Comparison of ENCODE assay signal across 20 cellular contexts in the genomic region with DNA sequence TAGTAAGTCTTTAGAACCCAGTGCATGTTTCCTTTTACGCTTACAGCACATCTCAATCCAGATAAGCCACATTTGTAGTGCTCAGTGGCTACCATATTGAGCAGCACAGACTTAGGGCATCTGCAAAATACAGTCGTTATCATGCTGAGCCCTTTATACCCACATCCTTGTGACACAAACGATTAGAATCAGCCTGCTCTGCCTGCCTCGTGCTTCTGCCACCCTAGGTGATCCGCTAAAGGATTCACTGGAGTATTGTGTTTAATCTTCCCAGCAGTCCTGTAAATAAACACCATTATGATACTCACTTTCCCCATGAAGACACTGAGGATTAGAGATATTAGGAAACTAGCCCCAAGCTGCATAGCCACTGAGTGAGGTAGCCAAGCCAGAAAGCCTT. TPM values are rescaled to one million over a fixed set of nuclear protein-coding genes. Genes with fewer than 3 reads are reported as not detected.
"Had no signal": no experiment of that assay in that cellular context is flagged by ENCODE, and none has a peak within 500 bp of the region (broad histone marks: within the 10 kb centered on the region; RNA-seq: fewer than 3 reads in every experiment).

No MANE protein-coding gene starts in this region.

- H3K36me3 ChIP-seq: gastroesophageal sphincter, heart left ventricle, neutrophil, pancreas, thoracic aorta, upper lobe of right lung had no signal

- H3K4me3 ChIP-seq: coronary artery, gastroesophageal sphincter, heart left ventricle, pancreas, thoracic aorta, upper lobe of right lung had no signal

- H3K4me1 ChIP-seq: gastroesophageal sphincter, heart left ventricle, pancreas, upper lobe of right lung had no signal

- H3K27ac ChIP-seq: coronary artery, gastroesophageal sphincter, heart left ventricle, neutrophil, pancreas, thoracic aorta, upper lobe of right lung had no signal

- DNase-seq: activated CD4-positive, alpha-beta T cell treated with anti-CD3 and anti-CD28 coated beads, Interleukin-2, amount 10 ng/mL, durations not matched to agents 24 days and 14 days; activated CD8-positive, alpha-beta T cell treated with anti-CD3 and anti-CD28 coated beads for 36 hours; activated naive CD4-positive, alpha-beta T cell treated with Interleukin-2 at 50 U/mL for 16 hours; activated naive CD8-positive, alpha-beta T cell treated with anti-CD3 and anti-CD28 coated beads, Interleukin-2, amount 10 ng/mL, durations not matched to agents 7 days and 5 days; activated T-cell treated with anti-CD3 and anti-CD28 coated beads, Interleukin-2, amount 50 U/mL, for 24 hours; erythroblast; heart left ventricle; left ventricle myocardium superior; mesenchymal stem cell; naive thymus-derived CD8-positive, alpha-beta T cell; pancreas; stimulated activated CD4-positive, alpha-beta T cell treated with anti-CD3 and anti-CD28 coated beads, Interleukin-4, amount 100 ng/mL, for 4 hours; upper lobe of right lung had no signal

- FAIRE-seq: pancreas had no signal

- H3K27me3 ChIP-seq: gastroesophageal sphincter, neutrophil, pancreas, upper lobe of right lung had no signal

- ATAC-seq: activated CD8-positive, alpha-beta T cell treated with anti-CD3 and anti-CD28 coated beads for 36 hours; gastroesophageal sphincter; heart left ventricle; left ventricle myocardium superior; naive thymus-derived CD8-positive, alpha-beta T cell; pancreas; sciatic nerve; stimulated activated memory B cell treated with anti-CD40 and anti-IgM and Interleukin-4, amounts not matched to agents 10 μg/mL and 1 μg/mL and 100 μg/mL, for 72 hours; upper lobe of right lung had no signal

- H3K9me3 ChIP-seq: neutrophil, pancreas, upper lobe of right lung had no signal

RNA-seq across cellular contexts. Expression of a gene that starts 51.3 kb away (rescaled TPM):
- total RNA-seq: activated CD4-positive, alpha-beta T cell treated with anti-CD3 and anti-CD28 coated beads, Interleukin-2, amount 10 ng/mL, durations not matched to agents 24 days and 14 days; activated CD8-positive, alpha-beta T cell treated with anti-CD3 and anti-CD28 coated beads for 36 hours; activated naive CD8-positive, alpha-beta T cell treated with anti-CD3 and anti-CD28 coated beads, Interleukin-2, amount 10 ng/mL, durations not matched to agents 7 days and 5 days; activated T-helper 2 cell treated with anti-CD3 and anti-CD28 coated beads, Interferon-gamma antibody, Interleukin-2, Interleukin-4, amounts not matched to agents 10 μg/mL and 5 μg/mL and 100 μg/mL, durations not matched to agents 14 hours and 24 hours and 36 hours; naive thymus-derived CD8-positive, alpha-beta T cell had no signal
- polyA plus RNA-seq: naive thymus-derived CD8-positive, alpha-beta T cell had no signal
